ENCODE assay signal across 33 cellular contexts in the genomic region with DNA sequence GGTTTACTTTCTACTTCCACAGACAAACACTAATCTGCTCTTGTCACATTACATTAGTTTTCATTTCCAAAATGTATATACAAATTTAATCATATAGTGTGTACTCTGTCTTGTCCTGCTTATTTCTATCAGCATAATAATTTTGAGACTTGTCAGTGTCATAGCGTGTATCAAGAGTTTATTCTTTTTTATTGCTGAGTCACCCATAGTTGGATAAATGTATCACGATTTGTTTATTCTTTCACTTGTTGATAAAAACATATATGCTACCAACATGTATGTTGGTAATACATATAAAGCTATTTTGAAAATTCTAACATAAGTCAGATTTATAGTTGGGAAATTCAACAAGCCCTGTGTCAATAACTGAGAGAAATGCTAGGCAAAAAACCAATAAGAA.
"Had no signal": no experiment of that assay in that cellular context is flagged by ENCODE, and none has a peak within 500 bp of the region (broad histone marks: within the 10 kb centered on the region; RNA-seq: fewer than 3 reads in every experiment).

No MANE protein-coding gene starts in this region.

- H3K4me3 ChIP-seq: adrenal gland, body of pancreas, breast epithelium had no signal

- ATAC-seq: activated CD4-positive, alpha-beta T cell treated with anti-CD3 and anti-CD28 coated beads for 36 hours; activated CD4-positive, CD25-positive, alpha-beta regulatory T cell treated with anti-CD3 and anti-CD28 coated beads, Interleukin-2, amount 50 U/mL, for 24 hours; activated CD8-positive, alpha-beta memory T cell treated with anti-CD3 and anti-CD28 coated beads, Interleukin-2, amount 10 ng/mL, durations not matched to agents 7 days and 5 days; activated CD8-positive, alpha-beta T cell treated with anti-CD3 and anti-CD28 coated beads, Interleukin-2, amount 10 ng/mL, durations not matched to agents 7 days and 5 days; activated naive CD4-positive, alpha-beta T cell treated with anti-CD3 and anti-CD28 coated beads, Interleukin-2, amount 50 U/mL, for 72 hours; body of pancreas; WTC11 had no signal

- FAIRE-seq: astrocyte, TTC549 had no signal

- DNase-seq: activated CD4-positive, alpha-beta memory T cell treated with anti-CD3 and anti-CD28 coated beads, Interleukin-2, amount 10 ng/mL, durations not matched to agents 7 days and 5 days; activated CD4-positive, alpha-beta T cell treated with anti-CD3 and anti-CD28 coated beads for 1 hour; activated CD4-positive, alpha-beta T cell treated with anti-CD3 and anti-CD28 coated beads for 36 hours; activated CD4-positive, alpha-beta T cell treated with anti-CD3 and anti-CD28 coated beads for 48 hours; activated CD4-positive, alpha-beta T cell treated with anti-CD3 and anti-CD28 coated beads, Interleukin-2, amount 10 ng/mL, durations not matched to agents 7 days and 5 days; activated CD4-positive, alpha-beta T cell treated with anti-CD3 and anti-CD28 coated beads, Interleukin-2, amount 50 U/mL, for 48 hours; activated CD4-positive, CD25-positive, alpha-beta regulatory T cell; activated CD8-positive, alpha-beta memory T cell treated with anti-CD3 and anti-CD28 coated beads for 24 hours; activated CD8-positive, alpha-beta memory T cell treated with anti-CD3 and anti-CD28 coated beads, Interleukin-2, amount 10 ng/mL, durations not matched to agents 7 days and 5 days; activated CD8-positive, alpha-beta memory T cell treated with anti-CD3 and anti-CD28 coated beads, Interleukin-2, amount 50 U/mL, for 48 hours; activated CD8-positive, alpha-beta T cell treated with anti-CD3 and anti-CD28 coated beads, Interleukin-2, amount 10 ng/mL, durations not matched to agents 7 days and 5 days; activated effector memory CD4-positive, alpha-beta T cell treated with Interleukin-2 at 50 U/mL for 16 hours; activated gamma-delta T cell; activated naive CD4-positive, alpha-beta T cell treated with anti-CD3 and anti-CD28 coated beads, Interleukin-2, amount 50 U/mL, for 16 hours; activated naive CD4-positive, alpha-beta T cell treated with Interleukin-2 at 50 U/mL for 16 hours; activated naive CD8-positive, alpha-beta T cell treated with anti-CD3 and anti-CD28 coated beads for 36 hours; activated T-cell treated with anti-CD3 and anti-CD28 coated beads, Interleukin-2, amount 50 U/mL, for 24 hours; activated T-cell treated with anti-CD3 and anti-CD28 coated beads, Interleukin-2, amount 50 U/mL, for 48 hours; adrenal gland; amniotic stem cell; aorta; body of pancreas; brain microvascular endothelial cell; central memory CD4-positive, alpha-beta T cell; T-helper 2 cell; T-helper 9 cell; WERI-Rb-1 had no signal

- H3K27ac ChIP-seq: adrenal gland, body of pancreas, brain microvascular endothelial cell, breast epithelium, WERI-Rb-1 had no signal

- H3K9me3 ChIP-seq: adrenal gland, body of pancreas had no signal

- H3K36me3 ChIP-seq: adrenal gland, brain microvascular endothelial cell, breast epithelium, WERI-Rb-1 had no signal

- H3K4me1 ChIP-seq: adrenal gland, body of pancreas, breast epithelium had no signal

- H3K27me3 ChIP-seq: adrenal gland, body of pancreas, brain microvascular endothelial cell, breast epithelium had no signal
